In genomic region chr4:151046609-151047008, GRCh38 we compare ENCODE assay signal across 24 cellular contexts. TPM values are rescaled to one million over a fixed set of nuclear protein-coding genes. Genes with fewer than 3 reads are reported as not detected.
A peak's percentile ranks its signal among the peaks of the same experiment; 100 is the strongest.
DNase-seq lines count a peak whose midpoint lies in the region; ATAC-seq, FAIRE-seq and TF ChIP-seq lines count a peak whose summit lies in the region.
"Had no signal": no experiment of that assay in that cellular context is flagged by ENCODE, and none has a peak within 500 bp of the region (broad histone marks: within the 10 kb centered on the region; RNA-seq: fewer than 3 reads in every experiment).

No MANE protein-coding gene starts in this region.

- TF ChIP-seq RAD21 in K562 (CRISPR knock-in tag; conservative IDR thresholded peaks at IDR 0.05 in 1 of 2, IDR thresholded peaks at IDR 0.05 in 1 of 2): no peak

- no peak overlapping the region for H3K4me3 Mint-ChIP-seq in neural progenitor cell
- H3K4me3 Mint-ChIP-seq: B cell; CD4-positive, CD25-positive, alpha-beta regulatory T cell; CD8-positive, alpha-beta T cell; HFFc6 had no signal

- intact Hi-C loops in K562 (cut with micrococcal nuclease): loop anchor here (1.0 to 5.0 kb wide), 4 partner anchors 32 to 749 kb away; no protein-coding TSS in a partner anchor

- no peaks in the 10 kb centered on the region for H3K36me3 Mint-ChIP-seq in neural progenitor cell
- H3K36me3 Mint-ChIP-seq: CD4-positive, CD25-positive, alpha-beta regulatory T cell; CD8-positive, alpha-beta T cell had no signal

- no TSS peak for BruUV-seq in K562 (replicated peaks; lab: Mats Ljungman, UMichigan)

- no peaks in the 10 kb centered on the region for H3K79me2 ChIP-seq in Karpas-422 (ENCODE audit: low read length)
- H3K79me2 ChIP-seq in K562 (ENCODE audit: control insufficient read depth, insufficient read depth, low read length): no peaks in the 10 kb centered on the region
- H3K79me2 ChIP-seq in neural progenitor cell (ENCODE audit: low read depth): no peaks in the 10 kb centered on the region

- WGBS in K562 (ENCODE audit: insufficient coverage, low coverage, missing lambda C conversion rate): 11% methylated on average over 4 of the region's 4 CpGs

- H2AFZ ChIP-seq in Karpas-422 (ENCODE audit: low read length) (peak overlapping the region; percentile 23; the same call in 1 of the 2 replicates), K562 (ENCODE audit: low read depth, low read length) (no peak overlapping the region), neural progenitor cell (replicated peaks) (peak overlapping the region; percentile 26)

- CTCF ChIA-PET in K562 (lab: Yijun Ruan, JAX; ENCODE audit: low intra/inter-chr PET ratio): no interaction called here

- no peak for ATAC-seq in K562
- ATAC-seq in GM19467 (IDR thresholded peaks at IDR 0.05; ENCODE audit: unreplicated experiment): no peak
- ATAC-seq: CD8-positive, alpha-beta T cell had no signal

- H3K27ac ChIP-seq in Karpas-422 (ENCODE audit: low read length): no peak overlapping the region
- H3K27ac ChIP-seq in K562 (ENCODE audit: extremely low read depth, low read depth, low read length): no peak overlapping the region
- H3K27ac ChIP-seq in neural progenitor cell: no peak overlapping the region
- H3K27ac ChIP-seq: 22Rv1, BLaER1, C4-2B had no signal

- H3K4me1 ChIP-seq in Karpas-422 (ENCODE audit: low read length): no peaks in the 10 kb centered on the region
- no peaks in the 10 kb centered on the region; a peak in 1 of 5 replicates for H3K4me1 ChIP-seq in K562 (replicated peaks in 1 of 2; ENCODE audit: control insufficient read depth in 2 of 2, insufficient read depth in 2 of 2, low read length in 2 of 2)
- H3K4me1 ChIP-seq in neural progenitor cell: peaks cover 10% of the 10 kb centered on the region
- H3K4me1 ChIP-seq: BLaER1, Caco-2, HAP-1 had no signal

- H3K9me2 ChIP-seq in Karpas-422 (replicated peaks; ENCODE audit: insufficient read depth, low read length): no peaks in the 10 kb centered on the region

- no peak overlapping the region for H3K4me3 ChIP-seq in Karpas-422 (ENCODE audit: low read length)
- no peak overlapping the region for H3K4me3 ChIP-seq in K562
- H3K4me3 ChIP-seq in neural progenitor cell: no peak overlapping the region
- H3K4me3 ChIP-seq: BLaER1, GM12878, HAP-1 had no signal

- H3K36me3 ChIP-seq in Karpas-422 (ENCODE audit: insufficient read depth, low read length) (no peaks in the 10 kb centered on the region), K562 (ENCODE audit: control insufficient read depth, insufficient read depth, low read length) (no peaks in the 10 kb centered on the region), neural progenitor cell (no peaks in the 10 kb centered on the region)
- H3K36me3 ChIP-seq: BLaER1, HAP-1 had no signal

- no peaks in the 10 kb centered on the region for H3K27me3 ChIP-seq in Karpas-422 (ENCODE audit: low read length)
- H3K27me3 ChIP-seq in K562 (ENCODE audit: control insufficient read depth in 2 of 2, insufficient read depth in 2 of 2, low read length in 2 of 2): no peaks in the 10 kb centered on the region
- H3K27me3 ChIP-seq in neural progenitor cell: no peaks in the 10 kb centered on the region
- H3K27me3 ChIP-seq: BLaER1 had no signal

- no peak for FAIRE-seq in K562 (lab: Jason Lieb, UNC)
- FAIRE-seq: A204.1, GM12878, GM19239, H54 had no signal

- H3K9me3 Mint-ChIP-seq in neural progenitor cell: no peaks in the 10 kb centered on the region
- H3K9me3 Mint-ChIP-seq: CD4-positive, CD25-positive, alpha-beta regulatory T cell; CD8-positive, alpha-beta T cell; HFFc6 had no signal

- POLR2A ChIA-PET in K562 (lab: Yijun Ruan, JAX): no interaction called here

- H3K4me1 Mint-ChIP-seq in neural progenitor cell: no peaks in the 10 kb centered on the region
- H3K4me1 Mint-ChIP-seq: B cell; CD4-positive, CD25-positive, alpha-beta regulatory T cell had no signal

- no peak for TF ChIP-seq CTCF in K562 (IDR thresholded peaks at IDR 0.05 in 2 of 3, conservative IDR thresholded peaks at IDR 0.05 in 1 of 3; ENCODE audit: insufficient read depth in 2 of 3, low read depth in 1 of 3, low read length in 3 of 3)
- TF ChIP-seq CTCF in neural progenitor cell (IDR thresholded peaks at IDR 0.05): no peak

- TF ChIP-seq POLR2A in K562 (conservative IDR thresholded peaks at IDR 0.05): no peak

- H3K9ac ChIP-seq in Karpas-422 (ENCODE audit: low read length): no peak overlapping the region
- no peak overlapping the region for H3K9ac ChIP-seq in K562 (ENCODE audit: insufficient read depth in 1 of 2, low read depth in 2 of 2, low read length in 2 of 2)
- no peak overlapping the region for H3K9ac ChIP-seq in neural progenitor cell
- H3K9ac ChIP-seq: BLaER1 had no signal

- no peaks in the 10 kb centered on the region for H3K27me3 Mint-ChIP-seq in neural progenitor cell (ENCODE audit: insufficient read depth, low read depth)
- H3K27me3 Mint-ChIP-seq: B cell had no signal

- no peaks in the 10 kb centered on the region for H3K9me1 ChIP-seq in K562 (ENCODE audit: control insufficient read depth, insufficient read depth, low read length)

- no peaks in the 10 kb centered on the region for H3K9me3 ChIP-seq in Karpas-422 (ENCODE audit: low read length)
- no peaks in the 10 kb centered on the region for H3K9me3 ChIP-seq in K562 (replicated peaks; ENCODE audit: control insufficient read depth, insufficient read depth, low read depth, low read length)
- H3K9me3 ChIP-seq in neural progenitor cell (ENCODE audit: low read depth): no peaks in the 10 kb centered on the region
- H3K9me3 ChIP-seq: BLaER1, Caco-2, HAP-1 had no signal

- H4K20me1 ChIP-seq in Karpas-422 (ENCODE audit: insufficient read depth, low read depth, low read length) (no peaks in the 10 kb centered on the region), K562 (replicated peaks; ENCODE audit: control insufficient read depth, insufficient read depth, low read length) (no peaks in the 10 kb centered on the region), neural progenitor cell (ENCODE audit: low read depth) (no peaks in the 10 kb centered on the region)
- H4K20me1 ChIP-seq: BLaER1 had no signal

- DNase-seq in NCI-H82 (lab: John Stamatoyannopoulos, UW) (peak; percentile 20), NCI-H82 treated with DMSO at 0.1 percent for 48 hours (lab: John Stamatoyannopoulos, UW; ENCODE audit: unreplicated experiment) (no peak), Karpas-422 (no peak), K562 (ENCODE audit: extremely low read depth in 1 of 4, low spot score in 3 of 4) (no peak), neural progenitor cell (ENCODE audit: low spot score) (no peak), NCI-H2029 treated with DMSO at 0.1 percent for 48 hours (lab: John Stamatoyannopoulos, UW) (no peak), epidermal melanocyte (ENCODE audit: insufficient read length, low spot score) (no peak)
- DNase-seq: CD8-positive, alpha-beta T cell; DMS 273 treated with DMSO at 0.1 percent for 48 hours; DMS79; GOT3; HFFc6 had no signal

- H3F3A ChIP-seq in neural progenitor cell (ENCODE audit: low read depth): peaks cover 6% of the 10 kb centered on the region

- no peak overlapping the region for H3K27ac Mint-ChIP-seq in neural progenitor cell
- H3K27ac Mint-ChIP-seq: B cell; CD4-positive, CD25-positive, alpha-beta regulatory T cell; CD8-positive, alpha-beta T cell; HFFc6 had no signal

- H3K4me2 ChIP-seq in Karpas-422 (ENCODE audit: low read depth, low read length, poor library complexity, severe bottlenecking): no peak overlapping the region
- H3K4me2 ChIP-seq in K562 (ENCODE audit: insufficient read depth, low read length): no peak overlapping the region
- no peak overlapping the region for H3K4me2 ChIP-seq in neural progenitor cell
- H3K4me2 ChIP-seq: BLaER1 had no signal

- no peak for TF ChIP-seq EP300 in K562 (IDR thresholded peaks at IDR 0.05; ENCODE audit: low read length)

- in situ Hi-C loops in K562 (cut with MboI): no loop called here

RNA-seq across cellular contexts. Expression of gene LRBA, which starts 31.5 kb away (rescaled TPM):
- total RNA-seq in Karpas-422 (2014; rRNA removed; shearing (Covaris generic); ENCODE audit: low replicate concordance): 113 and 131 TPM in 2 replicates
- total RNA-seq in K562 (2011; cell fraction: chromatin; rRNA removed; ENCODE audit: low replicate concordance): 104 and 363 TPM in 2 replicates
- 53.9 and 87.2 TPM in 2 replicates for total RNA-seq in K562 (2011; cell fraction: nucleolus; rRNA removed)
- total RNA-seq in K562 (2011; cell fraction: nucleoplasm; rRNA removed): 148 and 201 TPM in 2 replicates
- 55.5 and 60.2 TPM in 2 replicates for total RNA-seq in K562 (2014; rRNA removed)
- 88.7 and 92.7 TPM in 2 replicates for total RNA-seq in K562 (2014; rRNA removed; fragmentation: Illumina TruSeq; extraction: Trizol)
- total RNA-seq in K562 (2015; rRNA removed; fragmentation: Illumina TruSeq; extraction: Trizol): 82.6 and 87.3 TPM in 2 replicates
- total RNA-seq in K562 (2021): 63.0 and 65.9 TPM in 2 replicates
- polyA plus RNA-seq in K562 (2011; rRNA removed): 36.8 and 46.1 TPM in 2 replicates
- 29.9 and 41.2 TPM in 2 replicates for polyA plus RNA-seq in K562 (2011; cell fraction: cytosol; rRNA removed)
- 32.0 and 38.6 TPM in 2 replicates for polyA plus RNA-seq in K562 (2011; cell fraction: nucleus; rRNA removed)
- polyA plus RNA-seq in K562 (2012): 42.7 and 50.5 TPM in 2 replicates
- 46.8 and 59.7 TPM in 2 replicates for polyA plus RNA-seq in K562 (2014; fragmentation: Illumina TruSeq; extraction: Trizol)
- 10 to 100 TPM; 24.2 to 32.1 TPM for polyA plus RNA-seq in K562 (2014; fragmentation: Nextera tagmentation; extraction: Ambion mirVana)
- 31.9 and 34.4 TPM in 2 replicates for polyA plus RNA-seq in K562 (2014; rRNA removed)
- 341 and 347 TPM in 2 replicates for polyA minus RNA-seq in K562 (2011; rRNA and poly(A)+ RNA removed)
- 82.8 and 105 TPM in 2 replicates for polyA minus RNA-seq in K562 (2011; cell fraction: cytosol; rRNA and poly(A)+ RNA removed)
- polyA minus RNA-seq in K562 (2011; cell fraction: nucleus; rRNA and poly(A)+ RNA removed): 202 and 311 TPM in 2 replicates
- total RNA-seq in neural progenitor cell (ENCODE audit: low replicate concordance): 94.3 and 111 TPM in 2 replicates

RNA-seq across cellular contexts. Expression of gene RPS3A, which starts 52.8 kb away (rescaled TPM):
- total RNA-seq in Karpas-422 (2014; rRNA removed; shearing (Covaris generic); ENCODE audit: low replicate concordance): 4,097 and 6,606 TPM in 2 replicates
- total RNA-seq in K562 (2011; cell fraction: chromatin; rRNA removed; ENCODE audit: low replicate concordance): 296 and 420 TPM in 2 replicates
- total RNA-seq in K562 (2011; cell fraction: nucleolus; rRNA removed): 433 and 451 TPM in 2 replicates
- total RNA-seq in K562 (2011; cell fraction: nucleoplasm; rRNA removed): 773 and 1,562 TPM in 2 replicates
- 1,793 and 2,102 TPM in 2 replicates for total RNA-seq in K562 (2014; rRNA removed)
- total RNA-seq in K562 (2014; rRNA removed; fragmentation: Illumina TruSeq; extraction: Trizol): 3,891 and 4,298 TPM in 2 replicates
- 2,923 and 3,036 TPM in 2 replicates for total RNA-seq in K562 (2015; rRNA removed; fragmentation: Illumina TruSeq; extraction: Trizol)
- total RNA-seq in K562 (2021): 2,407 and 2,649 TPM in 2 replicates
- 4,895 and 5,488 TPM in 2 replicates for polyA plus RNA-seq in K562 (2011; rRNA removed)
- polyA plus RNA-seq in K562 (2011; cell fraction: cytosol; rRNA removed): 887 and 2,354 TPM in 2 replicates
- polyA plus RNA-seq in K562 (2011; cell fraction: nucleus; rRNA removed): 570 and 1,423 TPM in 2 replicates
- 2,139 and 3,584 TPM in 2 replicates for polyA plus RNA-seq in K562 (2012)
- polyA plus RNA-seq in K562 (2014; fragmentation: Illumina TruSeq; extraction: Trizol): 2,678 and 2,756 TPM in 2 replicates
- 1,000 to 10,000 TPM; 3,558 to 3,768 TPM for polyA plus RNA-seq in K562 (2014; fragmentation: Nextera tagmentation; extraction: Ambion mirVana)
- polyA plus RNA-seq in K562 (2014; rRNA removed): 2,761 and 3,554 TPM in 2 replicates
- 1,733 and 2,092 TPM in 2 replicates for polyA minus RNA-seq in K562 (2011; rRNA and poly(A)+ RNA removed)
- 660 and 683 TPM in 2 replicates for polyA minus RNA-seq in K562 (2011; cell fraction: cytosol; rRNA and poly(A)+ RNA removed)
- 140 and 302 TPM in 2 replicates for polyA minus RNA-seq in K562 (2011; cell fraction: nucleus; rRNA and poly(A)+ RNA removed)
- total RNA-seq in neural progenitor cell (ENCODE audit: low replicate concordance): 6,330 and 9,356 TPM in 2 replicates
